25 cellular contexts compared by ENCODE assay signal in genomic region chr4:75056277-75056676, GRCh38.
A peak's percentile ranks its signal among the peaks of the same experiment; 100 is the strongest.
DNase-seq lines count a peak whose midpoint lies in the region; ATAC-seq, FAIRE-seq and TF ChIP-seq lines count a peak whose summit lies in the region.
"Had no signal": no experiment of that assay in that cellular context is flagged by ENCODE, and none has a peak within 500 bp of the region (broad histone marks: within the 10 kb centered on the region; RNA-seq: fewer than 3 reads in every experiment).

No MANE protein-coding gene starts in this region.

- no peak overlapping the region for H3K4me3 ChIP-seq in heart right ventricle
- H3K4me3 ChIP-seq: GM23338, MG63, SK-N-MC had no signal

- no peaks in the 10 kb centered on the region for H3K27me3 ChIP-seq in heart right ventricle
- H3K27me3 ChIP-seq: MG63 had no signal

- no peak for FAIRE-seq in urothelium cell line (lab: Jason Lieb, UNC)
- FAIRE-seq: G401.6 had no signal

- TF ChIP-seq CTCF in heart right ventricle (IDR thresholded peaks at IDR 0.05): peak in 6 of 9 donors; percentile 9 to 37 (median 24)

- H3K9me3 ChIP-seq in heart right ventricle: no peaks in the 10 kb centered on the region
- H3K9me3 ChIP-seq: Caco-2, MG63 had no signal

- peaks cover 0 to 7% (median 0%) of the 10 kb centered on the region in 9 donors for H3K4me1 ChIP-seq in heart right ventricle
- H3K4me1 ChIP-seq: Caco-2 had no signal

- intact Hi-C loops in heart right ventricle (cut with DNase I): loop anchor here in 6 of 10 donors (2.0 to 10.0 kb wide), 3 partner anchors 121 to 124 kb away; partner anchors contain the start of gene PARM1 (in 6 of the 6)

- no peak overlapping the region for H3K27ac ChIP-seq in heart right ventricle
- H3K27ac ChIP-seq: C4-2B, SK-N-MC had no signal

- ATAC-seq in heart right ventricle (peak in 5 of 8 donors; percentile 31 to 73 (median 59)), GM18498 (IDR thresholded peaks at IDR 0.05; ENCODE audit: unreplicated experiment) (no peak)
- ATAC-seq: CD8-positive, alpha-beta T cell; GM23338 had no signal

- DNase-seq in NCI-H2171 treated with DMSO at 0.1 percent for 48 hours (lab: John Stamatoyannopoulos, UW) (peak; percentile 28), NCI-H2171 (lab: John Stamatoyannopoulos, UW) (no peak), NCI-H69 (lab: John Stamatoyannopoulos, UW) (peak; percentile 31), heart right ventricle (no peak), myocyte (ENCODE audit: low read depth) (peak; percentile 2), urothelium cell line (ENCODE audit: low spot score) (no peak)
- no peak for DNase-seq in stimulated activated CD4-positive, alpha-beta T cell treated with anti-CD3 and anti-CD28 coated beads, Interleukin-12 subunit alpha, Interleukin-12 subunit beta, amount 100 ng/mL, for 4 hours
- DNase-seq: Caco-2; CD8-positive, alpha-beta T cell; DMS153; H9; KBM-7; MG63; NCI-H1105 treated with DMSO at 0.1 percent for 48 hours; NCI-H146; NCI-H2029 treated with DMSO at 0.1 percent for 48 hours; NCI-H524; NCI-H774; RPMI8226; SHP77 treated with DMSO at 0.1 percent for 48 hours had no signal

- H3K36me3 ChIP-seq in heart right ventricle: no peaks in the 10 kb centered on the region
- H3K36me3 ChIP-seq: MG63 had no signal

- WGBS in heart right ventricle, 2 donors: 47% methylated on average over 4 of the region's 4 CpGs

Comparison
In these comparisons a context has a peak if more than half of its experiments do, and no peak if none do; other contexts are left out.
1. DNase-seq: peak in NCI-H2171 treated with DMSO at 0.1 percent for 48 hours (single experiment), NCI-H69 (single experiment) and myocyte (single experiment); none in NCI-H2171 (single experiment), heart right ventricle (0 of 2), stimulated activated CD4-positive, alpha-beta T cell treated with anti-CD3 and anti-CD28 coated beads, Interleukin-12 subunit alpha, Interleukin-12 subunit beta, amount 100 ng/mL, for 4 hours (single experiment) and urothelium cell line (single experiment).